In the genomic region with DNA sequence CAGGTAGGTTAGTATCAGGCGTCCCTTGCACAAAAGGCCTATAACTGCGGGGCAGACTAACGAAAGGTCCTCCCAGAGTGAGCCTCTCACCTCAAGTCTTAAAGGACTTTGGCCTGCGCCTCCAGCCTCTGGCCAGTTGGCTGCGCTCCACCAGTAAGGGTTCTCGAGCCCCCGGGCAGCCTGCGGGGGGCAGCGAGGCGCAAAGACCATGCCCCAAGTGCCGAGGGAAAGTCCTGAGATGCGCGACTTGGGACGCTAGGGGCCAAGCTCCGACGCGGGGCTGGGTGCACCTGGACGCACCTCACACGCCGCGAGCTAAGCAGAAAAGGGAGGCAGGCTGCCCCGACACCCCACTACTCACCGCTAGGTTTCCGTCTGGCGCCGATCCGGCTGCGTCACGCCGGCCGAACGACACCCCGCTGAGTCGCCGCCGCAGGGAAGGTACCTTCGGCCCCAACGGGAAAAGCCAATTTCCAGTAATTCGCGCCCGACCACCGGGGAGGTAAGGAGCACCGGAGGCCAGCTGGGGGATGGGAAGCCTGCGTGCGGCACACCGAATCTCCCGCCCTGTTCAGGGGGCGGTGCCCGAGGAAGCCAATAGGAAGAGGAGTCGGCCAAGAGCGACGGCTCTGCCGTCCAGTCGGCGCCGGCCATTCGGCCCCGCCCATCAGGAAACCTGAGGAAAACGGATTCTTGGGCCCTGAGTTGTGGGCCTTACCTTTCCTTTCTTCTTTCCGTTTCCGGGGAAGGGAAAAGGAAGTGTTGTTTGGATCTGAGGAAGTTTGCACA, we compare ENCODE assay signal across 1 cellular context.
A peak's percentile ranks its signal among the peaks of the same experiment; 100 is the strongest.
TF ChIP-seq lines count a peak whose summit lies in the region.

ORC2 (minus strand) TSS at position 532 of the 789 bp plus-strand sequence. CDS start 5,537 bp downstream, outside the sequence.

TF ChIP-seq in K562, 482 proteins besides CTCF, POLR2A, EP300 and RAD21 (continued from another document and continues in another):
- TF ChIP-seq STAT5A (IDR thresholded peaks at IDR 0.05; ENCODE audit: borderline replicate concordance, low read length) = no peak
- TF ChIP-seq SMAD1 (IDR thresholded peaks at IDR 0.05; ENCODE audit: low read depth, low read length, partially characterized antibody) = no peak
- TF ChIP-seq, protein P1, sequence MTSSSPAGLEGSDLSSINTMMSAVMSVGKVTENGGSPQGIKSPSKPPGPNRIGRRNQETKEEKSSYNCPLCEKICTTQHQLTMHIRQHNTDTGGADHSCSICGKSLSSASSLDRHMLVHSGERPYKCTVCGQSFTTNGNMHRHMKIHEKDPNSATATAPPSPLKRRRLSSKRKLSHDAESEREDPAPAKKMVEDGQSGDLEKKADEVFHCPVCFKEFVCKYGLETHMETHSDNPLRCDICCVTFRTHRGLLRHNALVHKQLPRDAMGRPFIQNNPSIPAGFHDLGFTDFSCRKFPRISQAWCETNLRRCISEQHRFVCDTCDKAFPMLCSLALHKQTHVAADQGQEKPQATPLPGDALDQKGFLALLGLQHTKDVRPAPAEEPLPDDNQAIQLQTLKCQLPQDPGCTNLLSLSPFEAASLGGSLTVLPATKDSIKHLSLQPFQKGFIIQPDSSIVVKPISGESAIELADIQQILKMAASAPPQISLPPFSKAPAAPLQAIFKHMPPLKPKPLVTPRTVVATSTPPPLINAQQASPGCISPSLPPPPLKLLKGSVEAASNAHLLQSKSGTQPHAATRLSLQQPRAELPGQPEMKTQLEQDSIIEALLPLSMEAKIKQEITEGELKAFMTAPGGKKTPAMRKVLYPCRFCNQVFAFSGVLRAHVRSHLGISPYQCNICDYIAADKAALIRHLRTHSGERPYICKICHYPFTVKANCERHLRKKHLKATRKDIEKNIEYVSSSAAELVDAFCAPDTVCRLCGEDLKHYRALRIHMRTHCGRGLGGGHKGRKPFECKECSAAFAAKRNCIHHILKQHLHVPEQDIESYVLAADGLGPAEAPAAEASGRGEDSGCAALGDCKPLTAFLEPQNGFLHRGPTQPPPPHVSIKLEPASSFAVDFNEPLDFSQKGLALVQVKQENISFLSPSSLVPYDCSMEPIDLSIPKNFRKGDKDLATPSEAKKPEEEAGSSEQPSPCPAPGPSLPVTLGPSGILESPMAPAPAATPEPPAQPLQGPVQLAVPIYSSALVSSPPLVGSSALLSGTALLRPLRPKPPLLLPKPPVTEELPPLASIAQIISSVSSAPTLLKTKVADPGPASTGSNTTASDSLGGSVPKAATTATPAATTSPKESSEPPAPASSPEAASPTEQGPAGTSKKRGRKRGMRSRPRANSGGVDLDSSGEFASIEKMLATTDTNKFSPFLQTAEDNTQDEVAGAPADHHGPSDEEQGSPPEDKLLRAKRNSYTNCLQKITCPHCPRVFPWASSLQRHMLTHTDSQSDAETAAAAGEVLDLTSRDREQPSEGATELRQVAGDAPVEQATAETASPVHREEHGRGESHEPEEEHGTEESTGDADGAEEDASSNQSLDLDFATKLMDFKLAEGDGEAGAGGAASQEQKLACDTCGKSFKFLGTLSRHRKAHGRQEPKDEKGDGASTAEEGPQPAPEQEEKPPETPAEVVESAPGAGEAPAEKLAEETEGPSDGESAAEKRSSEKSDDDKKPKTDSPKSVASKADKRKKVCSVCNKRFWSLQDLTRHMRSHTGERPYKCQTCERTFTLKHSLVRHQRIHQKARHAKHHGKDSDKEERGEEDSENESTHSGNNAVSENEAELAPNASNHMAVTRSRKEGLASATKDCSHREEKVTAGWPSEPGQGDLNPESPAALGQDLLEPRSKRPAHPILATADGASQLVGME (CRISPR knock-in tag; IDR thresholded peaks at IDR 0.05) = no peak
- no peak for TF ChIP-seq HNRNPH1 (optimal IDR thresholded peaks at IDR 0.05; ENCODE audit: low read depth, low read length)
- TF ChIP-seq SOX6 (IDR thresholded peaks at IDR 0.05) = no peak
- TF ChIP-seq NUFIP1 (IDR thresholded peaks at IDR 0.05; ENCODE audit: partially characterized antibody) = no peak
- no peak for TF ChIP-seq HNRNPUL1 (IDR thresholded peaks at IDR 0.05; ENCODE audit: low read length)
- no peak for TF ChIP-seq KLF10 (CRISPR knock-in tag; IDR thresholded peaks at IDR 0.05)
- no peak for TF ChIP-seq ZBED1 (IDR thresholded peaks at IDR 0.05)
- TF ChIP-seq, protein P2, sequence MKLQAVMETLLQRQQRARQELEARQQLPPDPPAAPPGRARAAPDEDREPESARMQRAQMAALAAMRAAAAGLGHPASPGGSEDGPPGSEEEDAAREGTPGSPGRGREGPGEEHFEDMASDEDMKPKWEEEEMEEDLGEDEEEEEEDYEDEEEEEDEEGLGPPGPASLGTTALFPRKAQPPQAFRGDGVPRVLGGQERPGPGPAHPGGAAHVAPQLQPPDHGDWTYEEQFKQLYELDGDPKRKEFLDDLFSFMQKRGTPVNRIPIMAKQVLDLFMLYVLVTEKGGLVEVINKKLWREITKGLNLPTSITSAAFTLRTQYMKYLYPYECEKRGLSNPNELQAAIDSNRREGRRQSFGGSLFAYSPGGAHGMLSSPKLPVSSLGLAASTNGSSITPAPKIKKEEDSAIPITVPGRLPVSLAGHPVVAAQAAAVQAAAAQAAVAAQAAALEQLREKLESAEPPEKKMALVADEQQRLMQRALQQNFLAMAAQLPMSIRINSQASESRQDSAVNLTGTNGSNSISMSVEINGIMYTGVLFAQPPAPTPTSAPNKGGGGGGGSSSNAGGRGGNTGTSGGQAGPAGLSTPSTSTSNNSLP (IDR thresholded peaks at IDR 0.05; ENCODE audit: borderline replicate concordance, low read depth, low read length) = no peak
- TF ChIP-seq ZNF212 (CRISPR knock-in tag; IDR thresholded peaks at IDR 0.05) = no peak
- TF ChIP-seq TOE1 (IDR thresholded peaks at IDR 0.05; ENCODE audit: borderline replicate concordance) = 0 out of 2 replicates have a peak, but pooled peaks have one; percentile 38
- TF ChIP-seq TOE1 (CRISPR knock-in tag; IDR thresholded peaks at IDR 0.05; ENCODE audit: borderline replicate concordance, low read depth) = no peak
- TF ChIP-seq ZFX (CRISPR knock-in tag; IDR thresholded peaks at IDR 0.05) = peak; percentile 88
- no peak for TF ChIP-seq CUX1 (CRISPR knock-in tag; IDR thresholded peaks at IDR 0.05)
- TF ChIP-seq, protein P3, sequence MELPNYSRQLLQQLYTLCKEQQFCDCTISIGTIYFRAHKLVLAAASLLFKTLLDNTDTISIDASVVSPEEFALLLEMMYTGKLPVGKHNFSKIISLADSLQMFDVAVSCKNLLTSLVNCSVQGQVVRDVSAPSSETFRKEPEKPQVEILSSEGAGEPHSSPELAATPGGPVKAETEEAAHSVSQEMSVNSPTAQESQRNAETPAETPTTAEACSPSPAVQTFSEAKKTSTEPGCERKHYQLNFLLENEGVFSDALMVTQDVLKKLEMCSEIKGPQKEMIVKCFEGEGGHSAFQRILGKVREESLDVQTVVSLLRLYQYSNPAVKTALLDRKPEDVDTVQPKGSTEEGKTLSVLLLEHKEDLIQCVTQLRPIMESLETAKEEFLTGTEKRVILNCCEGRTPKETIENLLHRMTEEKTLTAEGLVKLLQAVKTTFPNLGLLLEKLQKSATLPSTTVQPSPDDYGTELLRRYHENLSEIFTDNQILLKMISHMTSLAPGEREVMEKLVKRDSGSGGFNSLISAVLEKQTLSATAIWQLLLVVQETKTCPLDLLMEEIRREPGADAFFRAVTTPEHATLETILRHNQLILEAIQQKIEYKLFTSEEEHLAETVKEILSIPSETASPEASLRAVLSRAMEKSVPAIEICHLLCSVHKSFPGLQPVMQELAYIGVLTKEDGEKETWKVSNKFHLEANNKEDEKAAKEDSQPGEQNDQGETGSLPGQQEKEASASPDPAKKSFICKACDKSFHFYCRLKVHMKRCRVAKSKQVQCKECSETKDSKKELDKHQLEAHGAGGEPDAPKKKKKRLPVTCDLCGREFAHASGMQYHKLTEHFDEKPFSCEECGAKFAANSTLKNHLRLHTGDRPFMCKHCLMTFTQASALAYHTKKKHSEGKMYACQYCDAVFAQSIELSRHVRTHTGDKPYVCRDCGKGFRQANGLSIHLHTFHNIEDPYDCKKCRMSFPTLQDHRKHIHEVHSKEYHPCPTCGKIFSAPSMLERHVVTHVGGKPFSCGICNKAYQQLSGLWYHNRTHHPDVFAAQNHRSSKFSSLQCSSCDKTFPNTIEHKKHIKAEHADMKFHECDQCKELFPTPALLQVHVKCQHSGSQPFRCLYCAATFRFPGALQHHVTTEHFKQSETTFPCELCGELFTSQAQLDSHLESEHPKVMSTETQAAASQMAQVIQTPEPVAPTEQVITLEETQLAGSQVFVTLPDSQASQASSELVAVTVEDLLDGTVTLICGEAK (IDR thresholded peaks at IDR 0.05) = peak; percentile 84
- TF ChIP-seq, protein P3 (CRISPR knock-in tag; IDR thresholded peaks at IDR 0.05) = no peak
- TF ChIP-seq ZNF354B (CRISPR knock-in tag; IDR thresholded peaks at IDR 0.05) = no peak
- no peak for TF ChIP-seq KLF6 (CRISPR knock-in tag; IDR thresholded peaks at IDR 0.05; ENCODE audit: borderline replicate concordance)
- peak; percentile 41; the same call in 1 of the 2 replicates for TF ChIP-seq MTA3 (IDR thresholded peaks at IDR 0.05; ENCODE audit: borderline replicate concordance)
- no peak for TF ChIP-seq SAFB (IDR thresholded peaks at IDR 0.05; ENCODE audit: borderline replicate concordance, low read depth, low read length)
- 0 out of 2 replicates have a peak, but pooled peaks have one; percentile 59 for TF ChIP-seq ZBTB33 (CRISPR knock-in tag; IDR thresholded peaks at IDR 0.05)
- no peak for TF ChIP-seq GTF2E2 (tag; IDR thresholded peaks at IDR 0.05)
- no peak; the same call in 1 of the 2 replicates for TF ChIP-seq ZBTB1 (CRISPR knock-in tag; IDR thresholded peaks at IDR 0.05; ENCODE audit: borderline replicate concordance, low read depth)
- TF ChIP-seq ZNF445 (CRISPR knock-in tag; IDR thresholded peaks at IDR 0.05; ENCODE audit: low read depth) = no peak
- TF ChIP-seq ZNF76 (CRISPR knock-in tag; IDR thresholded peaks at IDR 0.05; ENCODE audit: borderline replicate concordance) = no peak
- no peak for TF ChIP-seq TCF3 (CRISPR knock-in tag; IDR thresholded peaks at IDR 0.05)
- no peak for TF ChIP-seq CREBBP (IDR thresholded peaks at IDR 0.05; ENCODE audit: low read depth, low read length)
